ENCODE assay signal across 6 cellular contexts in the genomic region with DNA sequence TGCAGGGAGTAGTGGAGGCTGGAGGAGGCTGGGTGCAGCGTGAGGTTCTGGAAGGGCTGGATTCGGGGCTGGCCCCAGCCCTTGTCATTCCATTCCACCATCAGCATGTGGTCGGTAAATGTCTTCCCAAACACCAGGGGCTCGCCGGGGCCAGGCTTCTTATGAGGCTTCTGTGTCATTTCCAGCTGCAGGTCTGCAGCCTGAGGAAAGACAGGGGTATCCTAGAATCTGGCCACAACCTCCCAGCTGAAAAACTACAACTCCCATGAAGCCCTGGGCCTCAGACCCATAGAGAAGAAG. TPM values are rescaled to one million over a fixed set of nuclear protein-coding genes. Genes with fewer than 3 reads are reported as not detected.
DNase-seq lines count a peak whose midpoint lies in the region; ATAC-seq and TF ChIP-seq lines count a peak whose summit lies in the region.

No MANE protein-coding gene starts in this region.

- DNase-seq in activated gamma-delta T cell treated with Interleukin-2 at 50 U/mL for 16 hours (peak; percentile 23), activated gamma-delta T cell (lab: John Stamatoyannopoulos, UW) (no peak), brain microvascular endothelial cell (peak; percentile 45), tibial nerve (ENCODE audit: low spot score in 2 of 2) (no peak)

- H3K4me1 ChIP-seq in tibial nerve, result peaks cover 0 to 28% (median 11%) of the 10 kb centered on the region in 4 donors

- H3K4me3 ChIP-seq in brain microvascular endothelial cell (ENCODE audit: low read depth, low read length), result no peak overlapping the region
- no peak overlapping the region for H3K4me3 ChIP-seq in tibial nerve

- H3K27me3 ChIP-seq in brain microvascular endothelial cell (replicated peaks) (no peaks in the 10 kb centered on the region), tibial nerve (no peaks in the 10 kb centered on the region)

- H3K36me3 ChIP-seq in brain microvascular endothelial cell (replicated peaks) (no peaks in the 10 kb centered on the region), tibial nerve (peaks cover 0 to 16% (median 0%) of the 10 kb centered on the region in 3 donors)

- 68 to 70% methylated on average over 4 to 5 of the region's 5 CpGs for WGBS in tibial nerve, 2 donors

- no peaks in the 10 kb centered on the region for H3K9me3 ChIP-seq in tibial nerve

- TF ChIP-seq POLR2A in tibial nerve (IDR thresholded peaks at IDR 0.05), result no peak

- TF ChIP-seq CTCF in brain microvascular endothelial cell (IDR thresholded peaks at IDR 0.05; ENCODE audit: low read depth, low read length, missing control alignments), result no peak
- TF ChIP-seq CTCF in tibial nerve (IDR thresholded peaks at IDR 0.05), result no peak

- H3K27ac ChIP-seq in brain microvascular endothelial cell (no peak overlapping the region), temporal lobe (ENCODE audit: low read depth, low read length) (peak overlapping the region; percentile 72), tibial nerve (peak overlapping the region in 2 of 4 donors; percentile 48 to 66)

- ATAC-seq in HG03378 (IDR thresholded peaks at IDR 0.05; ENCODE audit: unreplicated experiment), result no peak

- no peak for TF ChIP-seq EP300 in tibial nerve (IDR thresholded peaks at IDR 0.05)

- in situ Hi-C loops in brain microvascular endothelial cell (cut with HindIII; ENCODE audit: low pct_ligation_motif_present, low sequenced_read_pairs), result no loop called here

RNA-seq across cellular contexts. Expression of a gene that starts 4.4 kb away (rescaled TPM):
- total RNA-seq in temporal lobe (7.1 TPM), tibial nerve (100 to 1,000 TPM in 1 of 4 donors, 10 to 100 TPM in 3; 75.8 to 108 (median 88.3) TPM)

RNA-seq across cellular contexts. Expression of a gene that starts 29.8 kb away (rescaled TPM):
- total RNA-seq in temporal lobe (1.7 TPM), tibial nerve (10 to 100 TPM; 20.1 to 34.5 (median 26.3) TPM)

RNA-seq across cellular contexts. Expression of a gene that starts 51.1 kb away (rescaled TPM):
- total RNA-seq in temporal lobe, result not detected
- total RNA-seq in tibial nerve, result not detected

RNA-seq across cellular contexts. Expression of a gene that starts 54.0 kb away (rescaled TPM):
- total RNA-seq in temporal lobe, result 0.49 TPM
- total RNA-seq in tibial nerve, result 1 to 10 TPM in 3 of 4 donors, under 1 TPM in 1; 0.98 to 4.2 (median 2.4) TPM

RNA-seq across cellular contexts. Expression of a gene that starts 59.8 kb away (rescaled TPM):
- total RNA-seq in temporal lobe (not detected), tibial nerve (under 1 TPM in 2 of 4 donors, not detected in 2; 0.21 to 0.30 TPM)

Comparison
In these comparisons a context has a peak if more than half of its experiments do, and no peak if none do; other contexts are left out.
1. DNase-seq: peak in activated gamma-delta T cell treated with Interleukin-2 at 50 U/mL for 16 hours (single experiment) and brain microvascular endothelial cell (single experiment); none in activated gamma-delta T cell (single experiment) and tibial nerve (0 of 2).